ENCODE assay signal across 23 cellular contexts in the genomic region with DNA sequence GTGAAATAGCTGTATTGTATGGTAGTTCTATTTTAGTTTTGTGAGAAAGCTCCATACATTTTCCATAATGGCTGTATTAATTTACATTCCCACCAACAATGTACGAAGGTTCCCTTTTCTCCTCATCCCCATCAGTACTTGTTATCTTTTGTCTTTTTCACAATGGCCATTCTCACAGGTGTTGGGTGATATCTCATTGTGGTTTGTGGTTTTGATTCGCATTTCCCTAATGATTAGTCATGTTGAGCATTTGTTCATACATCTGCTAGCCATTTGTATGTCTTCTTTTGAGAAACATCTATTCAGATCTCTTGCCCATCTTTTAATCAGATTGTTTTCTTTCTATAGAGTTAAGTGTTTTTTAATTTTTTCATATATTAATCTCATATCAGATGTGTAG.
A peak's percentile ranks its signal among the peaks of the same experiment; 100 is the strongest.
DNase-seq lines count a peak whose midpoint lies in the region; ATAC-seq and TF ChIP-seq lines count a peak whose summit lies in the region.
"Had no signal": no experiment of that assay in that cellular context is flagged by ENCODE, and none has a peak within 500 bp of the region (broad histone marks: within the 10 kb centered on the region; RNA-seq: fewer than 3 reads in every experiment).

No MANE protein-coding gene starts in this region.

- WGBS in mammary epithelial cell (ENCODE audit: low coverage, missing lambda C conversion rate), result 0% methylated on average over 2 of the region's 2 CpGs

- dilution Hi-C loops in mammary epithelial cell (cut with HindIII; ENCODE audit: low sequenced_read_pairs), result no loop called here

- CTCF ChIA-PET in mammary epithelial cell (lab: Charles Lee; ENCODE audit: low non-redundant PET), result no interaction called here

- ATAC-seq in HG02840 (IDR thresholded peaks at IDR 0.05; ENCODE audit: low FRiP score, unreplicated experiment), result no peak
- ATAC-seq: HepG2; SK-N-SH treated with all-trans-retinoic acid at 6 μM for 48 hours; stimulated activated effector memory CD8-positive, alpha-beta T cell treated with anti-CD3 and anti-CD28 coated beads, Interleukin-12 subunit alpha, Interleukin-12 subunit beta, amount 100 ng/mL, for 72 hours had no signal

- H3K4me1 ChIP-seq in mammary epithelial cell (ENCODE audit: insufficient read depth, low read length), result peaks cover 27% of the 10 kb centered on the region
- H3K4me1 ChIP-seq: tibial nerve had no signal

- H2AFZ ChIP-seq in mammary epithelial cell (ENCODE audit: low read depth, low read length), result no peak overlapping the region

- no TSS peak for BruUV-seq in mammary epithelial cell (replicated peaks; lab: Mats Ljungman, UMichigan)

- TF ChIP-seq CTCF in mammary epithelial cell (conservative IDR thresholded peaks at IDR 0.05 in 1 of 2, IDR thresholded peaks at IDR 0.05 in 1 of 2; ENCODE audit: extremely low read depth in 1 of 2, insufficient read depth in 1 of 2, low read depth in 1 of 2, low read length in 2 of 2), result no peak

- H3K4me3 ChIP-seq in mammary epithelial cell (replicated peaks in 1 of 3; ENCODE audit: insufficient read depth in 1 of 3, low read depth in 2 of 3, low read length in 3 of 3), result no peak overlapping the region
- H3K4me3 ChIP-seq: BLaER1 treated with 17β-estradiol and CSF1 and Interleukin-3, amounts not matched to agents 10 nM and 100 nM; lung; tibial nerve had no signal

- no peak overlapping the region for H3K27ac ChIP-seq in mammary epithelial cell (ENCODE audit: insufficient read depth, low read depth, low read length)
- H3K27ac ChIP-seq: brain microvascular endothelial cell, HL-60, tibial nerve had no signal

- intact Hi-C loops in mammary epithelial cell (cut with micrococcal nuclease), result no loop called here

- H3K27me3 ChIP-seq in mammary epithelial cell (ENCODE audit: insufficient read depth, low read length), result no peaks in the 10 kb centered on the region
- H3K27me3 ChIP-seq: BLaER1 treated with 17β-estradiol and CSF1 and Interleukin-3, amounts not matched to agents 10 nM and 100 nM; brain microvascular endothelial cell; tibial nerve had no signal

- no peaks in the 10 kb centered on the region for H3K36me3 ChIP-seq in mammary epithelial cell (ENCODE audit: insufficient read depth, low read length)
- H3K36me3 ChIP-seq: BLaER1 treated with 17β-estradiol and CSF1 and Interleukin-3, amounts not matched to agents 10 nM and 100 nM; brain microvascular endothelial cell; tibial nerve had no signal

- no peaks in the 10 kb centered on the region for H4K20me1 ChIP-seq in mammary epithelial cell (ENCODE audit: insufficient read depth, low read length)
- H4K20me1 ChIP-seq: BLaER1 treated with 17β-estradiol and CSF1 and Interleukin-3, amounts not matched to agents 10 nM and 100 nM had no signal

- in situ Hi-C loops in mammary epithelial cell (cut with MboI; ENCODE audit: low sequenced_read_pairs in 2 of 2) (no loop called here), G401 (cut with HindIII; ENCODE audit: low sequenced_read_pairs) (no loop called here)

- peak; percentile 39 for DNase-seq in HS-5 (ENCODE audit: low read depth)
- DNase-seq in OCI-M1 (lab: John Stamatoyannopoulos, UW), result peak; percentile 64
- peak; percentile 83 for DNase-seq in mammary epithelial cell
- DNase-seq in DMS114 treated with DMSO at 0.1 percent for 48 hours (lab: John Stamatoyannopoulos, UW; ENCODE audit: unreplicated experiment), result no peak
- DNase-seq in G401 (ENCODE audit: low spot score), result no peak
- no peak for DNase-seq in activated CD8-positive, alpha-beta memory T cell treated with anti-CD3 and anti-CD28 coated beads, Interleukin-2, amount 50 U/mL, for 4 hours
- DNase-seq: activated CD4-positive, alpha-beta T cell treated with anti-CD3 and anti-CD28 coated beads for 48 hours; activated CD8-positive, alpha-beta memory T cell treated with anti-CD3 and anti-CD28 coated beads for 24 hours; amniotic stem cell; brain microvascular endothelial cell; hippocampal formation; NCI-H1048; NCI-H446; NCI-H82; nephron progenitor cell had no signal

- no peaks in the 10 kb centered on the region for H3K9me3 ChIP-seq in mammary epithelial cell (replicated peaks; ENCODE audit: insufficient read depth, low read length)
- H3K9me3 ChIP-seq: BLaER1 treated with 17β-estradiol and CSF1 and Interleukin-3, amounts not matched to agents 10 nM and 100 nM; tibial nerve had no signal

- no peak overlapping the region for H3K9ac ChIP-seq in mammary epithelial cell (ENCODE audit: insufficient read depth, low read length)
- H3K9ac ChIP-seq: BLaER1 treated with 17β-estradiol and CSF1 and Interleukin-3, amounts not matched to agents 10 nM and 100 nM had no signal

- no peaks in the 10 kb centered on the region for H3K79me2 ChIP-seq in mammary epithelial cell (ENCODE audit: insufficient read depth, low read length)

- H3K4me2 ChIP-seq in mammary epithelial cell (ENCODE audit: insufficient read depth, low read depth, low read length), result peak overlapping the region; percentile 49

Comparison
In these comparisons a context has a peak if more than half of its experiments do, and no peak if none do; other contexts are left out.
1. DNase-seq: peak in HS-5 (single experiment), OCI-M1 (single experiment) and mammary epithelial cell (single experiment); none in DMS114 treated with DMSO at 0.1 percent for 48 hours (single experiment), G401 (single experiment) and activated CD8-positive, alpha-beta memory T cell treated with anti-CD3 and anti-CD28 coated beads, Interleukin-2, amount 50 U/mL, for 4 hours (single experiment).